ENCODE assay signal across 8 cellular contexts in genomic region chr22:39153220-39153860, GRCh38.
DNase-seq lines count a peak whose midpoint lies in the region; ATAC-seq and TF ChIP-seq lines count a peak whose summit lies in the region.

No MANE protein-coding gene starts in this region.

- POLR2A ChIA-PET in AG04449 (lab: Yijun Ruan, JAX) (interaction anchor here (1.4 kb wide), 1 partner anchor 367 kb away, joined by 3 read pairs; the partner anchor contains the start of gene ATF4), HEK293 (lab: Yijun Ruan, JAX) (interaction anchor here (0.6 to 3.2 kb wide), 4 partner anchors 90 to 166 kb away, joined by 3 to 27 read pairs (median 4); partner anchors contain the start of gene RPL3)

- H3K4me1 ChIP-seq in HEK293 (ENCODE audit: control insufficient read depth, insufficient read depth, low read length) = peaks cover 2% of the 10 kb centered on the region; the same call in 1 of the 2 replicates
- H3K4me1 ChIP-seq in adipocyte (ENCODE audit: control insufficient read depth, insufficient read depth, low read length) = peaks cover 8% of the 10 kb centered on the region
- peaks cover 0 to 43% (median 33%) of the 10 kb centered on the region in 4 donors for H3K4me1 ChIP-seq in tibial artery

- DNase-seq in AG04449 (ENCODE audit: low read depth, low spot score) (no peak), adipocyte (ENCODE audit: low read depth) (no peak), tibial artery (peak; percentile 23 to 76), NCI-H774 (lab: John Stamatoyannopoulos, UW) (no peak)
- no peak for DNase-seq in stimulated activated CD4-positive, alpha-beta T cell treated with anti-CD3 and anti-CD28 coated beads, Interleukin-2, amount 100 ng/mL, for 48 hours

- H3K9me3 ChIP-seq in HEK293 (ENCODE audit: control insufficient read depth, insufficient read depth, low read depth, low read length) = no peaks in the 10 kb centered on the region
- peaks cover 3% of the 10 kb centered on the region for H3K9me3 ChIP-seq in adipocyte (ENCODE audit: control insufficient read depth, low read length)
- no peaks in the 10 kb centered on the region for H3K9me3 ChIP-seq in tibial artery

- H3K9ac ChIP-seq in adipocyte (ENCODE audit: low read length) = peak overlapping the region; percentile 81

- intact Hi-C loops in tibial artery (cut with DNase I; ENCODE audit: low total_unique reads) = loop anchor here (5.0 kb wide), 1 partner anchor 369 kb away; the partner anchor contains the start of gene ATF4

- H3K4me3 ChIP-seq in AG04449 (ENCODE audit: low read depth, low read length) = peak overlapping the region; percentile 63
- peak overlapping the region; percentile 54 for H3K4me3 ChIP-seq in HEK293 (ENCODE audit: low read depth, low read length)
- peak overlapping the region; percentile 84 for H3K4me3 ChIP-seq in adipocyte (ENCODE audit: low read length)
- H3K4me3 ChIP-seq in tibial artery = peak overlapping the region; percentile 76 to 89

- H3K36me3 ChIP-seq in HEK293 (ENCODE audit: control insufficient read depth in 2 of 2, insufficient read depth in 1 of 2, low read length in 2 of 2) (peaks cover 0 to 8% of the 10 kb centered on the region in 2 experiments; a peak in 1 of 3 replicates), adipocyte (ENCODE audit: control insufficient read depth, insufficient read depth, low read length, severe bottlenecking) (no peaks in the 10 kb centered on the region), tibial artery (peaks cover 0 to 18% (median 7%) of the 10 kb centered on the region in 3 donors)

- peak overlapping the region; percentile 64; the same call in 1 of the 2 replicates for H3K27ac ChIP-seq in HEK293 (ENCODE audit: extremely low read depth, low read depth, low read length)
- H3K27ac ChIP-seq in layer of hippocampus (ENCODE audit: low read depth, low read length) = peak overlapping the region; percentile 92
- peak overlapping the region; percentile 93 to 96 for H3K27ac ChIP-seq in tibial artery

- TF ChIP-seq CTCF in AG04449 (IDR thresholded peaks at IDR 0.05; ENCODE audit: insufficient read depth, low read length, missing control alignments) (no peak), HEK293 (tag by site-specific recombination; IDR thresholded peaks at IDR 0.05) (no peak), tibial artery (IDR thresholded peaks at IDR 0.05) (no peak)

- peaks cover 17% of the 10 kb centered on the region for H3K27me3 ChIP-seq in adipocyte (replicated peaks; ENCODE audit: control insufficient read depth, insufficient read depth, low read length)
- H3K27me3 ChIP-seq in layer of hippocampus (ENCODE audit: control insufficient read depth, insufficient read depth, low read length) = no peaks in the 10 kb centered on the region
- no peaks in the 10 kb centered on the region for H3K27me3 ChIP-seq in tibial artery

- ATAC-seq in GM18519 (IDR thresholded peaks at IDR 0.05; ENCODE audit: low FRiP score, unreplicated experiment) = no peak

- CTCF ChIA-PET in AG04449 (lab: Yijun Ruan, JAX) (interaction anchor here (0.9 to 4.0 kb wide), 3 partner anchors 14 to 163 kb away, joined by 3 to 27 read pairs (median 8); no protein-coding TSS in a partner anchor), HEK293 (lab: Yijun Ruan, JAX) (interaction anchor here (0.9 to 5.4 kb wide), 6 partner anchors 14 to 385 kb away, joined by 3 to 28 read pairs (median 8); no protein-coding TSS in a partner anchor)

TF ChIP-seq in HEK293, 187 proteins besides CTCF, POLR2A, EP300 and RAD21:
- TF ChIP-seq ZNF398 (tag by site-specific recombination; IDR thresholded peaks at IDR 0.05) (no peak), ZNF768 (tag by site-specific recombination; IDR thresholded peaks at IDR 0.05) (no peak), ZBTB8A (tag by site-specific recombination; IDR thresholded peaks at IDR 0.05) (peak; percentile 47; the same call in 1 of the 2 replicates), ZNF629 (tag by site-specific recombination; IDR thresholded peaks at IDR 0.05) (no peak), ZBTB20 (tag by site-specific recombination; IDR thresholded peaks at IDR 0.05) (no peak), ZNF830 (tag by site-specific recombination; IDR thresholded peaks at IDR 0.05; ENCODE audit: low read depth) (no peak), ZSCAN30 (tag by site-specific recombination; IDR thresholded peaks at IDR 0.05) (no peak), ZFP37 (tag by site-specific recombination; IDR thresholded peaks at IDR 0.05) (0 out of 2 replicates have a peak, but pooled peaks have one; percentile 41), ZNF335 (tag by site-specific recombination; conservative IDR thresholded peaks at IDR 0.05) (peak; percentile 35; the same call in 1 of the 2 replicates), ZSCAN23 (tag by site-specific recombination; IDR thresholded peaks at IDR 0.05) (no peak), KLF8 (tag by site-specific recombination; IDR thresholded peaks at IDR 0.05) (no peak), IKZF3 (tag by site-specific recombination; IDR thresholded peaks at IDR 0.05) (no peak), ZNF221 (tag by site-specific recombination; IDR thresholded peaks at IDR 0.05; ENCODE audit: borderline replicate concordance) (no peak), ZNF404 (tag by site-specific recombination; IDR thresholded peaks at IDR 0.05) (no peak), ZNF777 (tag by site-specific recombination; IDR thresholded peaks at IDR 0.05; ENCODE audit: borderline replicate concordance) (0 out of 2 replicates have a peak, but pooled peaks have one; percentile 5), ZBTB11 (tag by site-specific recombination; conservative IDR thresholded peaks at IDR 0.05; ENCODE audit: low read depth) (peak; percentile 80)

Comparison
In these comparisons a context has a peak if more than half of its experiments do, and no peak if none do; other contexts are left out.
1. DNase-seq: peak in tibial artery (2 of 2); none in AG04449 (single experiment), adipocyte (single experiment), stimulated activated CD4-positive, alpha-beta T cell treated with anti-CD3 and anti-CD28 coated beads, Interleukin-2, amount 100 ng/mL, for 48 hours (0 of 2) and NCI-H774 (single experiment).
2. Peak in every context shown above with its lines, with median percentiles within 50 percentile points of each other: H3K4me3 ChIP-seq and H3K27ac ChIP-seq.